In the genomic region with DNA sequence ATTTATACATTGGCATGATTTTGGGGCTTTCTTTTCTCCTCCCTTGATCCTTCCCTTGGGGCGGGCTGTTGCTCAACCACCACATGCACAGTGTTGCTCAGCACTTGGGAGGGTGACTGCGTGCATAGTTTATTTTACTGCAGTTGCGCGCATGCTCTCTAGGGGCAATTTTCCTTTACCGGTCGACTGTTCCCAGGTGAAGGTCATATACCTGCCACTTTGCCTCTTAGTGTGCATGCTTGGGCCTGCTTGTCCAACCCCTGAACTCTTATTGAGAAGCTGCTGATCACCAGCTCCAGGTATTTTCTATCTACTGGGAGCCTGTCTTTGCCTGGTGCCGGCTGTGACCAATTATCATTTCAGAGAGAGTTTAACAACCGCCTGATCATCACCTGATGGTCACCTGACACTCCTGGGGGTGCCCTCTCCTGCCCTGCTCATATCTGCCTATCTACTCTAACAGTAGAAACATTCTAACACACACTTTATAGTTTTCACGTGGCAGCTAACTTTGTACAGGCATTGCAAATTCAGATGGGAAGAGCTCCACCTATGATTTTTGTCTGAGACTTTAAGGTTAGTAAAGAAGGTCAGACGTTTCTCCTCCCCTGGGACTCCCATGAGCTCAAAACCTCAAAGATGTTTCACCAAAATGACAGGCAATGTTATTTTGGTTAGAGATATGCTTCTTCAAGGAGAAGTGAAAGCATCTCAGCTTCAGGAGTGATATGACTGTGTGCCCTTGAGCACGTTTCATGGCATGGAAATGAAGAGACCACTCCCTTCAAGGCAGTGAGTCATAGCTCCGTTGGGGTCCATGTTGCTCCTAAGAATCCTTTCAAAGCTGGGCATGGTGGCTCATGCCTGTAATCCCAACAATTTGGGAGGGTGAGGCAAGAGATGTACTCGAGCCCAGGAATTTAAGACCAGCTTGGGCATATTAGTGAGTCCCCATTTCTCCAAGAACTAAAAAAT, we compare ENCODE assay signal across 9 cellular contexts.
DNase-seq lines count a peak whose midpoint lies in the region; TF ChIP-seq lines count a peak whose summit lies in the region.
"Had no signal": no experiment of that assay in that cellular context is flagged by ENCODE, and none has a peak within 500 bp of the region (broad histone marks: within the 10 kb centered on the region; RNA-seq: fewer than 3 reads in every experiment).

No MANE protein-coding gene starts in this region.

- no peak overlapping the region for H3K4me2 ChIP-seq in H9 (ENCODE audit: insufficient read depth, insufficient read length, low read length)

- no peak for TF ChIP-seq CTCF in H9 (conservative IDR thresholded peaks at IDR 0.05)
- peak; percentile 19 for TF ChIP-seq CTCF in endodermal cell (conservative IDR thresholded peaks at IDR 0.05)
- no peak for TF ChIP-seq CTCF in ascending aorta (IDR thresholded peaks at IDR 0.05)

- H3K4me3 Mint-ChIP-seq in H9 (no peak overlapping the region), endodermal cell (no peak overlapping the region)

- no peak overlapping the region for H3K27ac ChIP-seq in H9 (ENCODE audit: insufficient read length, low read depth, low read length)
- H3K27ac ChIP-seq in endodermal cell (ENCODE audit: low read depth, low read length) = no peak overlapping the region
- H3K27ac ChIP-seq in ascending aorta = no peak overlapping the region
- H3K27ac ChIP-seq: tibial artery had no signal

- DNase-seq in activated CD4-positive, alpha-beta T cell treated with anti-CD3 and anti-CD28 coated beads for 48 hours = peak; percentile 60
- DNase-seq in activated CD4-positive, alpha-beta T cell treated with anti-CD3 and anti-CD28 coated beads for 4 hours = no peak
- DNase-seq in H9 (no peak), MV-4-11 (lab: John Stamatoyannopoulos, UW) (peak; percentile 99), endodermal cell (no peak), cerebellar cortex (ENCODE audit: low spot score) (no peak), DMS79 (lab: John Stamatoyannopoulos, UW) (no peak), ascending aorta (ENCODE audit: low spot score in 2 of 2) (no peak)

- H3K27ac Mint-ChIP-seq in H9 (peak overlapping the region; percentile 27 to 71 (median 55); a peak in 5 of 7 replicates), endodermal cell (no peak overlapping the region)

- H3K36me3 ChIP-seq in endodermal cell (ENCODE audit: control insufficient read depth, insufficient read depth, low read length) = no peaks in the 10 kb centered on the region
- H3K36me3 ChIP-seq in ascending aorta = no peaks in the 10 kb centered on the region
- H3K36me3 ChIP-seq: tibial artery had no signal

- no peak overlapping the region for H2BK20ac ChIP-seq in H9 (ENCODE audit: low read depth, low read length, poor library complexity, severe bottlenecking)

- H3K9me3 Mint-ChIP-seq in H9 = peaks cover 0 to 7% of the 10 kb centered on the region in 2 experiments; a peak in 3 of 5 replicates
- H3K9me3 Mint-ChIP-seq in endodermal cell = no peaks in the 10 kb centered on the region

- no peak overlapping the region for H4K8ac ChIP-seq in H9 (replicated peaks; ENCODE audit: insufficient read length, low read depth, low read length)

- no peak overlapping the region for H2BK5ac ChIP-seq in H9 (ENCODE audit: insufficient read length, low read length)

- no peak overlapping the region for H3K14ac ChIP-seq in H9 (ENCODE audit: insufficient read depth, low read length)

- H3K56ac ChIP-seq in H9 (ENCODE audit: insufficient read length, low read depth, low read length) = no peak overlapping the region

- H3T11ph ChIP-seq in H9 (ENCODE audit: low read length) = no peak overlapping the region

- WGBS in H9 (ENCODE audit: extremely low coverage, insufficient read length, low lambda C conversion rate) = no CpG with 5 or more reads among the region's 13 CpGs
- WGBS in endodermal cell (ENCODE audit: insufficient coverage in 1 of 2, insufficient read length in 1 of 2), 2 experiments = 79 to 84% methylated on average over 11 to 13 of the region's 13 CpGs

- no peak overlapping the region for H2AK5ac ChIP-seq in H9 (ENCODE audit: insufficient read length, low read length)

- H3K79me1 ChIP-seq in H9 (ENCODE audit: insufficient read depth, low read depth, low read length, poor library complexity, severe bottlenecking) = no peaks in the 10 kb centered on the region

- H3K27me3 Mint-ChIP-seq in H9 (ENCODE audit: low read depth) (no peaks in the 10 kb centered on the region), endodermal cell (ENCODE audit: insufficient read depth) (no peaks in the 10 kb centered on the region)

- H3K4me1 Mint-ChIP-seq in H9 (peaks cover 58 to 59% of the 10 kb centered on the region in 2 experiments), endodermal cell (peaks cover 32% of the 10 kb centered on the region)

- no peak overlapping the region for H2AFZ ChIP-seq in H9 (ENCODE audit: low read length)

- intact Hi-C loops in ascending aorta (cut with DNase I) = no loop called here

- H3K23me2 ChIP-seq in H9 (ENCODE audit: insufficient read length, low read depth, low read length, poor library complexity, severe bottlenecking) = no peaks in the 10 kb centered on the region

- H3K4me3 ChIP-seq in endodermal cell (ENCODE audit: low read length) = no peak overlapping the region
- no peak overlapping the region for H3K4me3 ChIP-seq in ascending aorta
- H3K4me3 ChIP-seq: tibial artery had no signal

- H3K9ac ChIP-seq in H9 (ENCODE audit: extremely low read depth, insufficient read length, low read length) (no peak overlapping the region), endodermal cell (ENCODE audit: extremely low read depth, low read length, poor library complexity, severe bottlenecking) (no peak overlapping the region)

- H4K20me1 ChIP-seq in H9 (ENCODE audit: control insufficient read depth, insufficient read depth, insufficient read length) = no peaks in the 10 kb centered on the region

- H3K4me1 ChIP-seq in H9 (ENCODE audit: insufficient read depth, low read length) (peaks cover 8% of the 10 kb centered on the region; the same call in 1 of the 2 replicates), endodermal cell (ENCODE audit: control insufficient read depth, insufficient read depth, low read length) (peaks cover 3% of the 10 kb centered on the region), ascending aorta (peaks cover 0 to 6% of the 10 kb centered on the region in 2 donors)

- peaks cover 4 to 10% (median 5%) of the 10 kb centered on the region in 3 experiments; a peak in 6 of 7 replicates for H3K36me3 Mint-ChIP-seq in H9 (ENCODE audit: insufficient read depth in 1 of 3, low read depth in 3 of 3)
- H3K36me3 Mint-ChIP-seq in endodermal cell (ENCODE audit: low read depth) = no peaks in the 10 kb centered on the region

- no peak overlapping the region for H3K18ac ChIP-seq in H9 (ENCODE audit: insufficient read length, low read depth, low read length)

- no peak overlapping the region for H2BK120ac ChIP-seq in H9 (ENCODE audit: low read depth, low read length, poor library complexity, severe bottlenecking)

- H3K23ac ChIP-seq in H9 (ENCODE audit: insufficient read length, low read depth, low read length) = no peak overlapping the region

- no peak overlapping the region for H4K5ac ChIP-seq in H9 (ENCODE audit: insufficient read length, low read depth, low read length)

- no peak overlapping the region for H2BK12ac ChIP-seq in H9 (ENCODE audit: insufficient read length, low read depth, low read length)

- no peak overlapping the region for H2BK15ac ChIP-seq in H9 (ENCODE audit: low read depth, low read length)

- H3K9me3 ChIP-seq in H9 (ENCODE audit: control insufficient read depth, low read depth, low read length) = no peaks in the 10 kb centered on the region
- H3K9me3 ChIP-seq in endodermal cell (ENCODE audit: control insufficient read depth, low read length) = no peaks in the 10 kb centered on the region
- no peaks in the 10 kb centered on the region for H3K9me3 ChIP-seq in ascending aorta
- H3K9me3 ChIP-seq: tibial artery had no signal

- no peaks in the 10 kb centered on the region for H3K27me3 ChIP-seq in H9 (ENCODE audit: insufficient read depth, low read length)
- H3K27me3 ChIP-seq in endodermal cell (ENCODE audit: control insufficient read depth, insufficient read depth, low read length, poor library complexity, severe bottlenecking) = no peaks in the 10 kb centered on the region
- H3K27me3 ChIP-seq in ascending aorta = no peaks in the 10 kb centered on the region
- H3K27me3 ChIP-seq: tibial artery had no signal

- H3K79me2 ChIP-seq in H9 (ENCODE audit: insufficient read depth, low read length) = no peaks in the 10 kb centered on the region

- H4K91ac ChIP-seq in H9 (ENCODE audit: insufficient read length, low read depth, low read length) = no peak overlapping the region

- no peak overlapping the region for H3K4ac ChIP-seq in H9 (ENCODE audit: low read depth, low read length)

Comparison
In these comparisons a context has a peak if more than half of its experiments do, and no peak if none do; other contexts are left out.
1. DNase-seq: peak in activated CD4-positive, alpha-beta T cell treated with anti-CD3 and anti-CD28 coated beads for 48 hours (single experiment) and MV-4-11 (single experiment); none in activated CD4-positive, alpha-beta T cell treated with anti-CD3 and anti-CD28 coated beads for 4 hours (0 of 2), H9 (single experiment), endodermal cell (single experiment), cerebellar cortex (single experiment), DMS79 (single experiment) and ascending aorta (0 of 2).